17 cellular contexts compared by ENCODE assay signal in genomic region chr4:43782391-43782790, GRCh38.
A peak's percentile ranks its signal among the peaks of the same experiment; 100 is the strongest.
DNase-seq lines count a peak whose midpoint lies in the region; ATAC-seq, FAIRE-seq and TF ChIP-seq lines count a peak whose summit lies in the region.
"Had no signal": no experiment of that assay in that cellular context is flagged by ENCODE, and none has a peak within 500 bp of the region (broad histone marks: within the 10 kb centered on the region; RNA-seq: fewer than 3 reads in every experiment).

No MANE protein-coding gene starts in this region.

- FAIRE-seq in GM12892 (lab: Jason Lieb, UNC) = no peak

- H4K20me1 ChIP-seq in SK-N-SH (ENCODE audit: insufficient read depth) (no peaks in the 10 kb centered on the region), OCI-LY1 (ENCODE audit: insufficient read depth, low read length) (no peaks in the 10 kb centered on the region)

- POLR2A ChIA-PET in SK-N-SH (lab: Yijun Ruan, JAX) = no interaction called here

- CTCF ChIA-PET in SK-N-SH (lab: Yijun Ruan, JAX) = interaction anchor here (0.9 to 1.6 kb wide), 2 partner anchors 513 to 643 kb away, joined by 3 to 4 read pairs; no protein-coding TSS in a partner anchor

- TF ChIP-seq POLR2A in GM12892 (IDR thresholded peaks at IDR 0.05; ENCODE audit: low read depth, low read length) = no peak

- intact Hi-C loops in left cardiac atrium (cut with DNase I) = no loop called here

- peak; percentile 18; the same call in 1 of the 2 replicates for TF ChIP-seq RAD21 in SK-N-SH (IDR thresholded peaks at IDR 0.05; ENCODE audit: low read length)

- no peaks in the 10 kb centered on the region for H3K4me1 ChIP-seq in SK-N-SH (ENCODE audit: control insufficient read depth in 1 of 2, insufficient read depth in 2 of 2, low read depth in 1 of 2, low read length in 1 of 2)
- H3K4me1 ChIP-seq in OCI-LY1 (ENCODE audit: insufficient read depth, low read length, severe bottlenecking) = peaks cover 11% of the 10 kb centered on the region

- H3K4me2 ChIP-seq in SK-N-SH (no peak overlapping the region), OCI-LY1 (ENCODE audit: low read length) (no peak overlapping the region)

- H3K9me2 ChIP-seq in SK-N-SH (no peaks in the 10 kb centered on the region), OCI-LY1 (ENCODE audit: low read depth, low read length) (no peaks in the 10 kb centered on the region; the same call in 1 of the 2 replicates)

- no peaks in the 10 kb centered on the region for H3K79me2 ChIP-seq in SK-N-SH (ENCODE audit: insufficient read depth)
- H3K79me2 ChIP-seq in OCI-LY1 (ENCODE audit: insufficient read depth, low read length) = no peaks in the 10 kb centered on the region

- H3K36me3 ChIP-seq in SK-N-SH (replicated peaks in 1 of 2; ENCODE audit: control insufficient read depth in 1 of 2, insufficient read depth in 2 of 2, low read length in 1 of 2) (no peaks in the 10 kb centered on the region), OCI-LY1 (ENCODE audit: insufficient read depth, low read length) (no peaks in the 10 kb centered on the region)
- H3K36me3 ChIP-seq: HAP-1 had no signal

- no peak for ATAC-seq in SK-N-SH treated with all-trans-retinoic acid at 6 μM for 48 hours
- ATAC-seq in left cardiac atrium = no peak

- DNase-seq in SK-N-SH (no peak), GM12892 (ENCODE audit: insufficient read length) (no peak), HuH-7 (ENCODE audit: low spot score) (no peak), left cardiac atrium (no peak)
- DNase-seq in activated CD8-positive, alpha-beta memory T cell treated with anti-CD3 and anti-CD28 coated beads for 24 hours = no peak
- DNase-seq: ACHN; Calu3; CD4-positive, alpha-beta T cell; NCI-H1436 treated with DMSO at 0.1 percent for 48 hours; NCI-H2081; NCI-H69; Right ventricle myocardium superior; T-helper 2 cell had no signal

- H3F3A ChIP-seq in SK-N-SH (replicated peaks; ENCODE audit: insufficient read depth) (no peaks in the 10 kb centered on the region), OCI-LY1 (ENCODE audit: insufficient read depth, low read length) (no peaks in the 10 kb centered on the region)

- H3K4me3 ChIP-seq in SK-N-SH (ENCODE audit: low read depth in 2 of 2, low read length in 1 of 2) (no peak overlapping the region), OCI-LY1 (ENCODE audit: low read depth, low read length, poor library complexity, severe bottlenecking) (no peak overlapping the region)
- H3K4me3 ChIP-seq: HAP-1 had no signal

- H3K9me3 ChIP-seq in SK-N-SH (no peaks in the 10 kb centered on the region), OCI-LY1 (ENCODE audit: low read length) (no peaks in the 10 kb centered on the region)
- H3K9me3 ChIP-seq: HAP-1 had no signal

- TF ChIP-seq EP300 in SK-N-SH (IDR thresholded peaks at IDR 0.05; ENCODE audit: borderline replicate concordance in 1 of 2, low read depth in 1 of 2, low read length in 1 of 2) = no peak

- no peak overlapping the region for H3K9ac ChIP-seq in SK-N-SH
- no peak overlapping the region for H3K9ac ChIP-seq in OCI-LY1 (ENCODE audit: low read length)

- WGBS in SK-N-SH (ENCODE audit: low lambda C conversion rate) = under 1% methylated on average over 3 of the region's 3 CpGs

- H3K27me3 ChIP-seq in SK-N-SH (ENCODE audit: insufficient read depth) = no peaks in the 10 kb centered on the region; the same call in 1 of the 2 replicates
- no peaks in the 10 kb centered on the region for H3K27me3 ChIP-seq in OCI-LY1 (ENCODE audit: insufficient read depth, low read length)

- H2AFZ ChIP-seq in SK-N-SH (ENCODE audit: low read depth) (0 out of 2 replicates have a peak overlapping the region, but pooled peaks have one; percentile 53), OCI-LY1 (ENCODE audit: low read length) (no peak overlapping the region)

- H3K27ac ChIP-seq in SK-N-SH (ENCODE audit: low read depth in 2 of 2, low read length in 1 of 2) (no peak overlapping the region), OCI-LY1 (ENCODE audit: low read depth, low read length, poor library complexity, severe bottlenecking) (no peak overlapping the region), VCaP (no peak overlapping the region)

- TF ChIP-seq CTCF in SK-N-SH (IDR thresholded peaks at IDR 0.05) (peak; percentile 41), OCI-LY1 (IDR thresholded peaks at IDR 0.05; ENCODE audit: low read length) (peak; percentile 42; the same call in 1 of the 2 replicates), VCaP (conservative IDR thresholded peaks at IDR 0.05) (peak; percentile 76)

TF ChIP-seq in SK-N-SH, 30 proteins besides CTCF, POLR2A, EP300 and RAD21:
- no peak for TF ChIP-seq RFX5 (IDR thresholded peaks at IDR 0.05; ENCODE audit: low read length)
- no peak for TF ChIP-seq TAF1 (IDR thresholded peaks at IDR 0.05; ENCODE audit: borderline replicate concordance, low read depth, low read length)
- no peak for TF ChIP-seq RCOR1 (IDR thresholded peaks at IDR 0.05; ENCODE audit: low read length)
- TF ChIP-seq, protein P1, sequence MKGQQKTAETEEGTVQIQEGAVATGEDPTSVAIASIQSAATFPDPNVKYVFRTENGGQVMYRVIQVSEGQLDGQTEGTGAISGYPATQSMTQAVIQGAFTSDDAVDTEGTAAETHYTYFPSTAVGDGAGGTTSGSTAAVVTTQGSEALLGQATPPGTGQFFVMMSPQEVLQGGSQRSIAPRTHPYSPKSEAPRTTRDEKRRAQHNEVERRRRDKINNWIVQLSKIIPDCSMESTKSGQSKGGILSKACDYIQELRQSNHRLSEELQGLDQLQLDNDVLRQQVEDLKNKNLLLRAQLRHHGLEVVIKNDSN (IDR thresholded peaks at IDR 0.05; ENCODE audit: borderline replicate concordance, low read depth) = no peak
- no peak for TF ChIP-seq ELF1 (IDR thresholded peaks at IDR 0.05)
- no peak for TF ChIP-seq EZH2phosphoT487 (IDR thresholded peaks at IDR 0.05; ENCODE audit: borderline replicate concordance, low read depth)

TF ChIP-seq in SK-N-SH treated with all-trans-retinoic acid at 6 μM for 48 hours, 23 proteins besides CTCF, POLR2A, EP300 and RAD21:
- no peak for TF ChIP-seq BACH2 (CRISPR knock-in tag; IDR thresholded peaks at IDR 0.05; ENCODE audit: borderline replicate concordance)
- no peak for TF ChIP-seq TOX (CRISPR knock-in tag; IDR thresholded peaks at IDR 0.05; ENCODE audit: borderline replicate concordance)
- TF ChIP-seq ZC3H10 (CRISPR knock-in tag; IDR thresholded peaks at IDR 0.05) = no peak
- TF ChIP-seq, protein P2, sequence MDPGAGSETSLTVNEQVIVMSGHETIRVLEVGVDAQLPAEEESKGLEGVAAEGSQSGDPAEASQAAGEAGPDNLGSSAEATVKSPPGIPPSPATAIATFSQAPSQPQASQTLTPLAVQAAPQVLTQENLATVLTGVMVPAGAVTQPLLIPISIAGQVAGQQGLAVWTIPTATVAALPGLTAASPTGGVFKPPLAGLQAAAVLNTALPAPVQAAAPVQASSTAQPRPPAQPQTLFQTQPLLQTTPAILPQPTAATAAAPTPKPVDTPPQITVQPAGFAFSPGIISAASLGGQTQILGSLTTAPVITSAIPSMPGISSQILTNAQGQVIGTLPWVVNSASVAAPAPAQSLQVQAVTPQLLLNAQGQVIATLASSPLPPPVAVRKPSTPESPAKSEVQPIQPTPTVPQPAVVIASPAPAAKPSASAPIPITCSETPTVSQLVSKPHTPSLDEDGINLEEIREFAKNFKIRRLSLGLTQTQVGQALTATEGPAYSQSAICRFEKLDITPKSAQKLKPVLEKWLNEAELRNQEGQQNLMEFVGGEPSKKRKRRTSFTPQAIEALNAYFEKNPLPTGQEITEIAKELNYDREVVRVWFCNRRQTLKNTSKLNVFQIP (CRISPR knock-in tag; IDR thresholded peaks at IDR 0.05; ENCODE audit: borderline replicate concordance, low read depth) = no peak
